ENCODE assay signal across 16 cellular contexts in genomic region chr10:114962441-114962840, GRCh38. TPM values are rescaled to one million over a fixed set of nuclear protein-coding genes. Genes with fewer than 3 reads are reported as not detected.
DNase-seq lines count a peak whose midpoint lies in the region; TF ChIP-seq lines count a peak whose summit lies in the region.
"Had no signal": no experiment of that assay in that cellular context is flagged by ENCODE, and none has a peak within 500 bp of the region (broad histone marks: within the 10 kb centered on the region; RNA-seq: fewer than 3 reads in every experiment).

No MANE protein-coding gene starts in this region.

- H3K4me3 ChIP-seq in HEK293 (ENCODE audit: low read depth, low read length), result no peak overlapping the region
- H3K4me3 ChIP-seq: SK-N-MC had no signal

- H3K4me3 Mint-ChIP-seq in endothelial cell (ENCODE audit: unreplicated experiment) (peak overlapping the region; percentile 15), progenitor cell of endocrine pancreas (ENCODE audit: low read depth) (no peak overlapping the region)
- H3K4me3 Mint-ChIP-seq: B cell, HFFc6 had no signal

- peaks cover 5% of the 10 kb centered on the region for H3K36me3 Mint-ChIP-seq in endothelial cell (ENCODE audit: low read depth, unreplicated experiment)
- H3K36me3 Mint-ChIP-seq in progenitor cell of endocrine pancreas (ENCODE audit: insufficient read depth), result peaks cover 21% of the 10 kb centered on the region

- H3K4me1 Mint-ChIP-seq in endothelial cell (ENCODE audit: unreplicated experiment), result peaks cover 21% of the 10 kb centered on the region
- peaks cover 5% of the 10 kb centered on the region for H3K4me1 Mint-ChIP-seq in progenitor cell of endocrine pancreas (ENCODE audit: low read depth)

- peaks cover 0 to 21% of the 10 kb centered on the region in 2 experiments for H3K36me3 ChIP-seq in HEK293 (ENCODE audit: control insufficient read depth in 2 of 2, insufficient read depth in 1 of 2, low read length in 2 of 2)

- DNase-seq in NCI-H2171 treated with DMSO at 0.1 percent for 48 hours (lab: John Stamatoyannopoulos, UW) (peak; percentile 36), NCI-H2171 (lab: John Stamatoyannopoulos, UW) (no peak), endothelial cell (ENCODE audit: low spot score) (no peak), progenitor cell of endocrine pancreas (ENCODE audit: low spot score, unreplicated experiment) (no peak), superior temporal gyrus (ENCODE audit: extremely low spot score) (no peak), 8988T (no peak), KG1 (lab: John Stamatoyannopoulos, UW) (no peak)
- DNase-seq: Caco-2, GF-D8, HFFc6, NCI-H1417, NCI-H187 treated with DMSO at 0.1 percent for 48 hours, NCI-H774 had no signal

- no peaks in the 10 kb centered on the region for H3K4me1 ChIP-seq in HEK293 (ENCODE audit: control insufficient read depth, insufficient read depth, low read length)
- H3K4me1 ChIP-seq: Caco-2 had no signal

- POLR2A ChIA-PET in HEK293 (lab: Yijun Ruan, JAX), result no interaction called here

- H3K9me3 ChIP-seq in HEK293 (ENCODE audit: control insufficient read depth, insufficient read depth, low read depth, low read length), result no peaks in the 10 kb centered on the region
- H3K9me3 ChIP-seq: Caco-2 had no signal

- no peak for TF ChIP-seq CTCF in HEK293 (tag by site-specific recombination; IDR thresholded peaks at IDR 0.05)
- TF ChIP-seq CTCF in endothelial cell (IDR thresholded peaks at IDR 0.05; ENCODE audit: unreplicated experiment), result no peak
- no peak for TF ChIP-seq CTCF in progenitor cell of endocrine pancreas (IDR thresholded peaks at IDR 0.05; ENCODE audit: unreplicated experiment)

- CTCF ChIA-PET in HEK293 (lab: Yijun Ruan, JAX), result no interaction called here

- H3K27me3 Mint-ChIP-seq in endothelial cell (ENCODE audit: unreplicated experiment) (no peaks in the 10 kb centered on the region), progenitor cell of endocrine pancreas (no peaks in the 10 kb centered on the region)
- H3K27me3 Mint-ChIP-seq: B cell had no signal

- no peak overlapping the region for H3K27ac ChIP-seq in HEK293 (ENCODE audit: extremely low read depth, low read depth, low read length)
- H3K27ac ChIP-seq: SK-N-MC had no signal

- H3K27ac Mint-ChIP-seq in endothelial cell (ENCODE audit: unreplicated experiment) (no peak overlapping the region), progenitor cell of endocrine pancreas (peak overlapping the region; percentile 41)
- H3K27ac Mint-ChIP-seq: B cell, HFFc6 had no signal

- H3K9me3 Mint-ChIP-seq in endothelial cell (ENCODE audit: unreplicated experiment) (no peaks in the 10 kb centered on the region), progenitor cell of endocrine pancreas (ENCODE audit: low read depth) (no peaks in the 10 kb centered on the region)
- H3K9me3 Mint-ChIP-seq: HFFc6 had no signal

TF ChIP-seq in HEK293, 187 proteins besides CTCF, POLR2A, EP300 and RAD21:
- peak; percentile 58 for TF ChIP-seq KLF1 (tag by site-specific recombination; IDR thresholded peaks at IDR 0.05)
- TF ChIP-seq ZNF530 (tag by site-specific recombination; IDR thresholded peaks at IDR 0.05; ENCODE audit: low read depth), result no peak
- TF ChIP-seq ZNF311 (tag by site-specific recombination; IDR thresholded peaks at IDR 0.05; ENCODE audit: borderline replicate concordance), result no peak
- no peak for TF ChIP-seq HOXC10 (CRISPR knock-in tag; IDR thresholded peaks at IDR 0.05)

RNA-seq across cellular contexts. Expression of gene TRUB1, which starts 24.4 kb away (rescaled TPM):
- 15.4 TPM for total RNA-seq in endothelial cell (ENCODE audit: unreplicated experiment)
- 21.2 and 25.3 TPM in 2 replicates for total RNA-seq in progenitor cell of endocrine pancreas
